In genomic region chr18:28174181-28174906, GRCh38 we compare ENCODE assay signal across 11 cellular contexts. TPM values are rescaled to one million over a fixed set of nuclear protein-coding genes. Genes with fewer than 3 reads are reported as not detected.
DNase-seq lines count a peak whose midpoint lies in the region; ATAC-seq and TF ChIP-seq lines count a peak whose summit lies in the region.
"Had no signal": no experiment of that assay in that cellular context is flagged by ENCODE, and none has a peak within 500 bp of the region (broad histone marks: within the 10 kb centered on the region; RNA-seq: fewer than 3 reads in every experiment).

No MANE protein-coding gene starts in this region.

- no peaks in the 10 kb centered on the region for H3K9me3 ChIP-seq in HUES48 (ENCODE audit: control insufficient read depth, insufficient read depth, low read length)
- H3K9me3 ChIP-seq in liver (ENCODE audit: control insufficient read depth in 4 of 4, low read length in 3 of 4) = no peaks in the 10 kb centered on the region
- H3K9me3 ChIP-seq: pancreas had no signal

- no peak overlapping the region for H3K27ac ChIP-seq in HUES48 (ENCODE audit: low read depth, low read length)
- no peak overlapping the region for H3K27ac ChIP-seq in brain microvascular endothelial cell
- peak overlapping the region; percentile 85 to 92 for H3K27ac ChIP-seq in liver (ENCODE audit: low read depth in 1 of 2, low read length in 2 of 2)
- H3K27ac ChIP-seq: pancreas had no signal

- CTCF ChIA-PET in AG04449 (lab: Yijun Ruan, JAX) = interaction anchor here (0.9 to 1.5 kb wide), 3 partner anchors 11 to 60 kb away, joined by 3 read pairs; no protein-coding TSS in a partner anchor

- no peak for DNase-seq in AG04449 (ENCODE audit: low read depth, low spot score)
- DNase-seq in brain microvascular endothelial cell = no peak
- no peak for DNase-seq in cerebellum (ENCODE audit: low spot score)
- DNase-seq in NOMO-1 (lab: John Stamatoyannopoulos, UW; ENCODE audit: unreplicated experiment in 2 of 2) = no peak
- DNase-seq: CD4-positive, CD25-positive, alpha-beta regulatory T cell; cortex of kidney had no signal

- peaks cover 40% of the 10 kb centered on the region for H3K27me3 ChIP-seq in HUES48 (ENCODE audit: control insufficient read depth, insufficient read depth, low read length)
- no peaks in the 10 kb centered on the region for H3K27me3 ChIP-seq in brain microvascular endothelial cell (replicated peaks)
- no peaks in the 10 kb centered on the region for H3K27me3 ChIP-seq in liver (ENCODE audit: control insufficient read depth in 4 of 4, insufficient read depth in 4 of 4, low read length in 3 of 4)

- peaks cover 31% of the 10 kb centered on the region for H3K4me1 ChIP-seq in HUES48 (ENCODE audit: control insufficient read depth, insufficient read depth, low read length)
- H3K4me1 ChIP-seq in liver (ENCODE audit: control insufficient read depth in 4 of 4, insufficient read depth in 4 of 4, low read length in 3 of 4) = peaks cover 3 to 37% (median 24%) of the 10 kb centered on the region in 4 donors
- H3K4me1 ChIP-seq: pancreas had no signal

- POLR2A ChIA-PET in AG04449 (lab: Yijun Ruan, JAX) = no interaction called here

- TF ChIP-seq CTCF in AG04449 (IDR thresholded peaks at IDR 0.05; ENCODE audit: insufficient read depth, low read length, missing control alignments) (no peak), brain microvascular endothelial cell (IDR thresholded peaks at IDR 0.05; ENCODE audit: low read depth, low read length, missing control alignments) (no peak), liver (IDR thresholded peaks at IDR 0.05; ENCODE audit: low read depth, low read length, missing input control) (no peak)

- peak overlapping the region; percentile 79 for H3K4me3 ChIP-seq in AG04449 (ENCODE audit: low read depth, low read length)
- H3K4me3 ChIP-seq in HUES48 (ENCODE audit: low read depth, low read length) = peak overlapping the region; percentile 89
- peak overlapping the region; percentile 1 for H3K4me3 ChIP-seq in brain microvascular endothelial cell (ENCODE audit: low read depth, low read length)
- H3K4me3 ChIP-seq in liver (ENCODE audit: low read depth in 1 of 3, low read length in 3 of 3) = peak overlapping the region; percentile 53 to 98 (median 96)
- H3K4me3 ChIP-seq: pancreas had no signal

- WGBS in liver = 36% methylated on average over 8 of the region's 8 CpGs

- in situ Hi-C loops in brain microvascular endothelial cell (cut with HindIII; ENCODE audit: low pct_ligation_motif_present, low sequenced_read_pairs) = no loop called here

- H3K36me3 ChIP-seq in HUES48 (ENCODE audit: control insufficient read depth, insufficient read depth, low read length) = no peaks in the 10 kb centered on the region
- no peaks in the 10 kb centered on the region for H3K36me3 ChIP-seq in brain microvascular endothelial cell (replicated peaks)
- H3K36me3 ChIP-seq in liver (ENCODE audit: control insufficient read depth in 4 of 4, insufficient read depth in 3 of 4, low read depth in 1 of 4, low read length in 3 of 4) = no peaks in the 10 kb centered on the region
- H3K36me3 ChIP-seq: pancreas had no signal

- ATAC-seq in GM19035 (IDR thresholded peaks at IDR 0.05; ENCODE audit: unreplicated experiment) (no peak), HG02885 (IDR thresholded peaks at IDR 0.05; ENCODE audit: poor library complexity, unreplicated experiment) (no peak)
- ATAC-seq: pancreas had no signal

- H3K9ac ChIP-seq in HUES48 (ENCODE audit: low read depth, low read length) (no peak overlapping the region), liver (ENCODE audit: low read depth in 1 of 2, low read length in 2 of 2) (peak overlapping the region; percentile 13 to 73)

- TF ChIP-seq RAD21 in liver (IDR thresholded peaks at IDR 0.05) = peak; percentile 17 to 50

TF ChIP-seq in liver, 16 proteins besides CTCF, POLR2A, EP300 and RAD21:
- peak; percentile 37 for TF ChIP-seq ZBTB33 (IDR thresholded peaks at IDR 0.05)
- TF ChIP-seq FOXA2 (IDR thresholded peaks at IDR 0.05) = no peak
- TF ChIP-seq YY1 (IDR thresholded peaks at IDR 0.05) = peak; percentile 64
- TF ChIP-seq SP1 (IDR thresholded peaks at IDR 0.05) = peak; percentile 30
- TF ChIP-seq RXRA (IDR thresholded peaks at IDR 0.05) = peak; percentile 67 to 75
- no peak for TF ChIP-seq GABPA (IDR thresholded peaks at IDR 0.05 in 1 of 2, conservative IDR thresholded peaks at IDR 0.05 in 1 of 2)
- no peak for TF ChIP-seq FOXA1 (IDR thresholded peaks at IDR 0.05)
- TF ChIP-seq, protein P1, sequence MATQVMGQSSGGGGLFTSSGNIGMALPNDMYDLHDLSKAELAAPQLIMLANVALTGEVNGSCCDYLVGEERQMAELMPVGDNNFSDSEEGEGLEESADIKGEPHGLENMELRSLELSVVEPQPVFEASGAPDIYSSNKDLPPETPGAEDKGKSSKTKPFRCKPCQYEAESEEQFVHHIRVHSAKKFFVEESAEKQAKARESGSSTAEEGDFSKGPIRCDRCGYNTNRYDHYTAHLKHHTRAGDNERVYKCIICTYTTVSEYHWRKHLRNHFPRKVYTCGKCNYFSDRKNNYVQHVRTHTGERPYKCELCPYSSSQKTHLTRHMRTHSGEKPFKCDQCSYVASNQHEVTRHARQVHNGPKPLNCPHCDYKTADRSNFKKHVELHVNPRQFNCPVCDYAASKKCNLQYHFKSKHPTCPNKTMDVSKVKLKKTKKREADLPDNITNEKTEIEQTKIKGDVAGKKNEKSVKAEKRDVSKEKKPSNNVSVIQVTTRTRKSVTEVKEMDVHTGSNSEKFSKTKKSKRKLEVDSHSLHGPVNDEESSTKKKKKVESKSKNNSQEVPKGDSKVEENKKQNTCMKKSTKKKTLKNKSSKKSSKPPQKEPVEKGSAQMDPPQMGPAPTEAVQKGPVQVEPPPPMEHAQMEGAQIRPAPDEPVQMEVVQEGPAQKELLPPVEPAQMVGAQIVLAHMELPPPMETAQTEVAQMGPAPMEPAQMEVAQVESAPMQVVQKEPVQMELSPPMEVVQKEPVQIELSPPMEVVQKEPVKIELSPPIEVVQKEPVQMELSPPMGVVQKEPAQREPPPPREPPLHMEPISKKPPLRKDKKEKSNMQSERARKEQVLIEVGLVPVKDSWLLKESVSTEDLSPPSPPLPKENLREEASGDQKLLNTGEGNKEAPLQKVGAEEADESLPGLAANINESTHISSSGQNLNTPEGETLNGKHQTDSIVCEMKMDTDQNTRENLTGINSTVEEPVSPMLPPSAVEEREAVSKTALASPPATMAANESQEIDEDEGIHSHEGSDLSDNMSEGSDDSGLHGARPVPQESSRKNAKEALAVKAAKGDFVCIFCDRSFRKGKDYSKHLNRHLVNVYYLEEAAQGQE (IDR thresholded peaks at IDR 0.05) = peak; percentile 62
- peak; percentile 65 for TF ChIP-seq TAF1 (conservative IDR thresholded peaks at IDR 0.05)
- peak; percentile 71 for TF ChIP-seq MAX (IDR thresholded peaks at IDR 0.05)
- TF ChIP-seq, protein P2, sequence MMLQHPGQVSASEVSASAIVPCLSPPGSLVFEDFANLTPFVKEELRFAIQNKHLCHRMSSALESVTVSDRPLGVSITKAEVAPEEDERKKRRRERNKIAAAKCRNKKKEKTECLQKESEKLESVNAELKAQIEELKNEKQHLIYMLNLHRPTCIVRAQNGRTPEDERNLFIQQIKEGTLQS (IDR thresholded peaks at IDR 0.05) = no peak
- peak; percentile 59 to 74 for TF ChIP-seq HNF4A (conservative IDR thresholded peaks at IDR 0.05)
- peak; percentile 18 for TF ChIP-seq HNF4G (IDR thresholded peaks at IDR 0.05)
- no peak for TF ChIP-seq JUND (IDR thresholded peaks at IDR 0.05)
- TF ChIP-seq EGR1 (IDR thresholded peaks at IDR 0.05; ENCODE audit: low read depth in 2 of 2) = no peak

RNA-seq across cellular contexts. Expression of gene CDH2, which starts 2.6 kb away (rescaled TPM):
- total RNA-seq in liver = 10 to 100 TPM; 38.1 to 49.5 TPM
- 10 to 100 TPM; 14.2 to 14.8 TPM for polyA plus RNA-seq in liver
- total RNA-seq in cerebellum = 134 TPM
- total RNA-seq: CD4-positive, CD25-positive, alpha-beta regulatory T cell had no signal
- polyA plus RNA-seq: CD4-positive, CD25-positive, alpha-beta regulatory T cell had no signal

Comparison
In these comparisons a context has a peak if more than half of its experiments do, and no peak if none do; other contexts are left out.
1. H3K4me3 ChIP-seq: peak in every context shown above with its lines; median percentile 96 in liver; 89 in HUES48; 79 in AG04449; 1 in brain microvascular endothelial cell.
2. H3K27ac ChIP-seq: peak in liver (2 of 2); none in HUES48 (single experiment) and brain microvascular endothelial cell (single experiment).